In the genomic region with DNA sequence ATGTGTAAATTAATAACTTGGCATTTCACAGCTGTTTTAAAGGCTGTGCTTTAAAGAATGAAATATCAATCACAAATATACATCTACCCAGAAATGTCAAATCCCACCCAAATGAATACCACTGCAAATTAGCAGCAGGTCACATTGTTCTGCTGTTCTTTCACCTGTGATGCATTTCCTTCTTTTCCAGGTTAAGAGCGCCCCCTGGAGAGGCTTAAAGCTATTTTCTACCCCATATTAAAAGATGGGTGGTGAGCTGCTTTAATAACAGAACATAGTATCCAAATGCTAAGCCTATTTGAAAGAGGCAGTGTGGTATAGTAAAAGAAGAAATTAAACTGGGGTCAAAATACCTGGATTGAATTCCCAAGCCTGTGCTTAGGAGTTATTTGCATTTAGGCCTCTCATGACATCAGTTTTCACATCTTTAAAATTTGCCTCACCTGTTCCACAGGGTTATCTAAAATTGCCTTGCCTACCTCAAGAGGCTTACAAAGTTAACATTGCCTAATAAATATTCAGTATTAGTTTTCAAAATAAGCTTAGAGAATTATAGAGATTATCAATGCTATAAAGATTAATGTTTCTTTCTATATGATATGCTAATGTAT, we compare ENCODE assay signal across 9 cellular contexts.
A peak's percentile ranks its signal among the peaks of the same experiment; 100 is the strongest.
DNase-seq lines count a peak whose midpoint lies in the region; ATAC-seq and TF ChIP-seq lines count a peak whose summit lies in the region.
"Had no signal": no experiment of that assay in that cellular context is flagged by ENCODE, and none has a peak within 500 bp of the region (broad histone marks: within the 10 kb centered on the region; RNA-seq: fewer than 3 reads in every experiment).

No MANE protein-coding gene starts in this region.

- no peak for TF ChIP-seq CTCF in uterus (IDR thresholded peaks at IDR 0.05)

- no peaks in the 10 kb centered on the region for H3K9me3 Mint-ChIP-seq in activated CD4-positive, alpha-beta T cell treated with anti-CD3 and anti-CD28 coated beads, Interleukin-2, amount 10 ng/mL, durations not matched to agents 7 days and 5 days

- H3K27me3 Mint-ChIP-seq in activated CD4-positive, alpha-beta T cell treated with anti-CD3 and anti-CD28 coated beads, Interleukin-2, amount 10 ng/mL, durations not matched to agents 7 days and 5 days = no peaks in the 10 kb centered on the region
- H3K27me3 Mint-ChIP-seq: IgD-negative memory B cell had no signal

- H3K4me3 ChIP-seq in uterus = no peak overlapping the region

- no peaks in the 10 kb centered on the region for H3K9me3 ChIP-seq in uterus

- no peak overlapping the region for H3K27ac Mint-ChIP-seq in activated CD4-positive, alpha-beta T cell treated with anti-CD3 and anti-CD28 coated beads, Interleukin-2, amount 10 ng/mL, durations not matched to agents 7 days and 5 days
- H3K27ac Mint-ChIP-seq: IgD-negative memory B cell had no signal

- no peaks in the 10 kb centered on the region for H3K36me3 Mint-ChIP-seq in activated CD4-positive, alpha-beta T cell treated with anti-CD3 and anti-CD28 coated beads, Interleukin-2, amount 10 ng/mL, durations not matched to agents 7 days and 5 days (ENCODE audit: low read depth)
- H3K36me3 Mint-ChIP-seq: IgD-negative memory B cell had no signal

- DNase-seq in COLO829 (ENCODE audit: low spot score) (peak; percentile 22), NCI-H2081 treated with DMSO at 0.1 percent for 48 hours (lab: John Stamatoyannopoulos, UW) (peak; percentile 46), kidney tubule cell (ENCODE audit: low spot score) (peak; percentile 53), uterus (no peak)
- peak; percentile 39 for DNase-seq in activated CD4-positive, alpha-beta T cell treated with anti-CD3 and anti-CD28 coated beads, Interleukin-2, amount 10 ng/mL, durations not matched to agents 7 days and 5 days

- CTCF ChIA-PET in activated CD4-positive, alpha-beta T cell treated with anti-CD3 and anti-CD28 coated beads, Interleukin-2, amount 10 ng/mL, durations not matched to agents 7 days and 5 days (lab: Charles Lee) = no interaction called here

- no peak for TF ChIP-seq POLR2A in uterus (IDR thresholded peaks at IDR 0.05)

- no peaks in the 10 kb centered on the region for H3K27me3 ChIP-seq in uterus

- no peaks in the 10 kb centered on the region for H3K36me3 ChIP-seq in uterus

- no peak overlapping the region for H3K4me3 Mint-ChIP-seq in activated CD4-positive, alpha-beta T cell treated with anti-CD3 and anti-CD28 coated beads, Interleukin-2, amount 10 ng/mL, durations not matched to agents 7 days and 5 days
- H3K4me3 Mint-ChIP-seq: IgD-negative memory B cell had no signal

- H3K4me1 Mint-ChIP-seq in activated CD4-positive, alpha-beta T cell treated with anti-CD3 and anti-CD28 coated beads, Interleukin-2, amount 10 ng/mL, durations not matched to agents 7 days and 5 days = no peaks in the 10 kb centered on the region
- H3K4me1 Mint-ChIP-seq: IgD-negative memory B cell had no signal

- no peaks in the 10 kb centered on the region for H3K4me1 ChIP-seq in uterus

- no peak overlapping the region for H3K27ac ChIP-seq in uterus

- ATAC-seq in GM18868 (IDR thresholded peaks at IDR 0.05; ENCODE audit: unreplicated experiment) = peak; percentile 88
- ATAC-seq in GM19463 (IDR thresholded peaks at IDR 0.05; ENCODE audit: unreplicated experiment) = no peak
- no peak for ATAC-seq in HG03571 (IDR thresholded peaks at IDR 0.05; ENCODE audit: unreplicated experiment)

- intact Hi-C loops in uterus (cut with DNase I; ENCODE audit: low total_unique reads) = no loop called here

- POLR2A ChIA-PET in activated CD4-positive, alpha-beta T cell treated with anti-CD3 and anti-CD28 coated beads, Interleukin-2, amount 10 ng/mL, durations not matched to agents 7 days and 5 days (lab: Charles Lee) = no interaction called here

Comparison
In these comparisons a context has a peak if more than half of its experiments do, and no peak if none do; other contexts are left out.
1. DNase-seq: peak in COLO829 (single experiment), NCI-H2081 treated with DMSO at 0.1 percent for 48 hours (single experiment), activated CD4-positive, alpha-beta T cell treated with anti-CD3 and anti-CD28 coated beads, Interleukin-2, amount 10 ng/mL, durations not matched to agents 7 days and 5 days (single experiment) and kidney tubule cell (single experiment); none in uterus (0 of 2).